Comparison of ENCODE assay signal across 1 cellular context in the genomic region with DNA sequence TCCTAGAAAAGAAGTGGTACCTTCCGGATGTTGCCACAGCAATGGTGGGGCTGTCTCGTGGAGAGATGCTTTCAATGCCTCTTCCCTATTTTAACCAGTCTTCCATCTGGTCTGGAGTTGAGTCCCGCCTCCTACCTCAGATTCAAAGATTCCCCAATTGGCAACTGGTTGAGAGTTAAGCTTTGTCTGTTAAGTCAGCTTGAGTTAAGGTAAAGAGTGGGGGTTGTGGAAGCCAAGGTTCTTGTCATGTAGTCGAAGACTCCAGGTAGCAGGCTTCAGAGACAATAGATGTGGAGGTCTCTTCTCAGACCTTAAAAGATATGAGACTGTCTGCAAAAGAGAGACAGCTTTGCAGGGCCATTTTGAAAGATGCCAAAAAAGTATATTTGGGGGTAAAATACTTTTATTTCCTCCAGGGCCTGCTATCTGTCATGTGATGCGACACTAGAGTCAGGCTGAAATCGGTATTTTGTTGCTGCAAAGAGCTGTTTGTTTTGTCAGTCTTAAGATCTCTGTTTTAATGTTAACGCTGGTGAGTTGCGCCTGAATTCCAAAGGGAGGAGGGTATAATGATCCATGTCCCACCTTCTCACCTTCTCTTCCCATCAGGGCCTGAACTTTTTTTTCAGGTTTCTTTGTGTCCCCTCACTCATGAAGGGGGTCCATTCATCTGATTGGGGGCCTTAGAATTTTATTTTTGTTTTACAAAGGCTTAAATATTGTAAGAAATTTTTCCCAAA.
A peak's percentile ranks its signal among the peaks of the same experiment; 100 is the strongest.
TF ChIP-seq lines count a peak whose summit lies in the region.

No MANE protein-coding gene starts in this region.

TF ChIP-seq in H1, 55 proteins besides CTCF, POLR2A, EP300 and RAD21:
- TF ChIP-seq ATF2 (IDR thresholded peaks at IDR 0.05; ENCODE audit: low read length) (no peak), YY1 (IDR thresholded peaks at IDR 0.05; ENCODE audit: low read depth, low read length) (no peak), ASH2L (IDR thresholded peaks at IDR 0.05; ENCODE audit: low read length) (peak; percentile 80), GABPA (IDR thresholded peaks at IDR 0.05; ENCODE audit: borderline replicate concordance, insufficient read depth, low read length) (no peak)
- TF ChIP-seq, protein P1, sequence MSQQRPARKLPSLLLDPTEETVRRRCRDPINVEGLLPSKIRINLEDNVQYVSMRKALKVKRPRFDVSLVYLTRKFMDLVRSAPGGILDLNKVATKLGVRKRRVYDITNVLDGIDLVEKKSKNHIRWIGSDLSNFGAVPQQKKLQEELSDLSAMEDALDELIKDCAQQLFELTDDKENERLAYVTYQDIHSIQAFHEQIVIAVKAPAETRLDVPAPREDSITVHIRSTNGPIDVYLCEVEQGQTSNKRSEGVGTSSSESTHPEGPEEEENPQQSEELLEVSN (IDR thresholded peaks at IDR 0.05): no peak
